ENCODE assay signal across 8 cellular contexts in genomic region chr15:74841761-74842385, GRCh38. TPM values are rescaled to one million over a fixed set of nuclear protein-coding genes. Genes with fewer than 3 reads are reported as not detected.
A peak's percentile ranks its signal among the peaks of the same experiment; 100 is the strongest.
DNase-seq lines count a peak whose midpoint lies in the region; ATAC-seq and TF ChIP-seq lines count a peak whose summit lies in the region.

No MANE protein-coding gene starts in this region.

- H3K27ac ChIP-seq in naive thymus-derived CD4-positive, alpha-beta T cell (ENCODE audit: low read depth, low read length): peak overlapping the region; percentile 79

- H3K9me3 ChIP-seq in naive thymus-derived CD4-positive, alpha-beta T cell (ENCODE audit: control insufficient read depth in 2 of 3, low read length in 3 of 3): no peaks in the 10 kb centered on the region

- peak overlapping the region; percentile 86 for H3K4me3 ChIP-seq in AG10803 (ENCODE audit: low read length)
- peak overlapping the region; percentile 86 for H3K4me3 ChIP-seq in Jurkat, Clone E6-1 (ENCODE audit: low read length)
- H3K4me3 ChIP-seq in choroid plexus epithelial cell (ENCODE audit: low read depth, low read length): peak overlapping the region; percentile 86
- H3K4me3 ChIP-seq in naive thymus-derived CD4-positive, alpha-beta T cell (ENCODE audit: low read length): peak overlapping the region; percentile 74

- intact Hi-C loops in naive thymus-derived CD4-positive, alpha-beta T cell (cut with micrococcal nuclease): loop anchor here (2.0 to 10.0 kb wide), 8 partner anchors 61 to 613 kb away; partner anchors contain the start of genes ARID3B (in 1 of the 2), C15orf39 (in 1 of the 2), PPCDC (in 1 of the 2) and SIN3A (in 1 of the 2)

- CTCF ChIA-PET in naive thymus-derived CD4-positive, alpha-beta T cell (lab: Charles Lee): interaction anchor here (0.5 to 1.9 kb wide), 6 partner anchors 52 to 67 kb away, joined by 3 to 8 read pairs (median 4); no protein-coding TSS in a partner anchor

- no peaks in the 10 kb centered on the region for H3K27me3 ChIP-seq in naive thymus-derived CD4-positive, alpha-beta T cell (ENCODE audit: control insufficient read depth in 2 of 2, insufficient read depth in 2 of 2, low read length in 2 of 2)

- TF ChIP-seq CTCF in AG10803 (conservative IDR thresholded peaks at IDR 0.05; ENCODE audit: low read length) (no peak), choroid plexus epithelial cell (conservative IDR thresholded peaks at IDR 0.05; ENCODE audit: low read depth, low read length) (no peak)

- no peaks in the 10 kb centered on the region for H3K9me3 Mint-ChIP-seq in naive thymus-derived CD4-positive, alpha-beta T cell

- H3K4me1 Mint-ChIP-seq in naive thymus-derived CD4-positive, alpha-beta T cell: peaks cover 26 to 58% (median 50%) of the 10 kb centered on the region in 7 donors

- H3K27ac Mint-ChIP-seq in naive thymus-derived CD4-positive, alpha-beta T cell: peak overlapping the region in 5 of 9 donors; percentile 12 to 95 (median 84)

- DNase-seq in AG10803 (ENCODE audit: low read depth): no peak
- DNase-seq in Jurkat, Clone E6-1 (ENCODE audit: low read depth, low spot score): no peak
- DNase-seq in choroid plexus epithelial cell (ENCODE audit: low read depth): no peak
- DNase-seq in naive thymus-derived CD4-positive, alpha-beta T cell: no peak
- DNase-seq in ecto neural progenitor cell (ENCODE audit: low spot score): no peak
- no peak for DNase-seq in NK-92 treated with Interleukin-12 subunit alpha and Interleukin-12 subunit beta, amount 100 ng/mL, for 24 hours (lab: John Stamatoyannopoulos, UW)
- DNase-seq in RPMI8226: no peak

- H3K27me3 Mint-ChIP-seq in naive thymus-derived CD4-positive, alpha-beta T cell: no peaks in the 10 kb centered on the region

- peaks cover 0 to 25% (median 3%) of the 10 kb centered on the region in 5 donors for H3K36me3 Mint-ChIP-seq in naive thymus-derived CD4-positive, alpha-beta T cell

- POLR2A ChIA-PET in naive thymus-derived CD4-positive, alpha-beta T cell (lab: Charles Lee): interaction anchor here (0.5 to 4.4 kb wide), 13 partner anchors 28 to 428 kb away, joined by 3 to 44 read pairs (median 8); partner anchors contain the start of genes FAM219B and SCAMP2

- H3K36me3 ChIP-seq in naive thymus-derived CD4-positive, alpha-beta T cell (ENCODE audit: control insufficient read depth in 2 of 3, insufficient read depth in 3 of 3, low read length in 3 of 3): peaks cover 0 to 45% (median 4%) of the 10 kb centered on the region in 3 experiments

- H3K4me1 ChIP-seq in naive thymus-derived CD4-positive, alpha-beta T cell (ENCODE audit: control insufficient read depth in 2 of 2, insufficient read depth in 2 of 2, low read length in 2 of 2): peaks cover 40 to 50% of the 10 kb centered on the region in 2 donors

- peak overlapping the region; percentile 80 to 95 (median 90) for H3K4me3 Mint-ChIP-seq in naive thymus-derived CD4-positive, alpha-beta T cell

- no peak for ATAC-seq in naive thymus-derived CD4-positive, alpha-beta T cell
- no peak for ATAC-seq in GM18517 (IDR thresholded peaks at IDR 0.05; ENCODE audit: unreplicated experiment)

RNA-seq across cellular contexts. Expression of gene ULK3, which starts 1.1 kb away (rescaled TPM):
- 91.9 TPM for polyA plus RNA-seq in Jurkat, Clone E6-1 (2012; ENCODE audit: insufficient read depth, insufficient read length)
- 100 to 1,000 TPM in 1 of 5 experiments, 10 to 100 TPM in 4; 53.2 to 106 (median 59.2) TPM for total RNA-seq in naive thymus-derived CD4-positive, alpha-beta T cell
- polyA plus RNA-seq in naive thymus-derived CD4-positive, alpha-beta T cell: 10 to 100 TPM; 15.4 to 32.8 TPM

RNA-seq across cellular contexts. Expression of gene CPLX3, which starts 15.4 kb away (rescaled TPM):
- polyA plus RNA-seq in Jurkat, Clone E6-1 (2012; ENCODE audit: insufficient read depth, insufficient read length): not detected
- under 1 TPM in 2 of 5 experiments, not detected in 3; 0.27 to 0.60 TPM for total RNA-seq in naive thymus-derived CD4-positive, alpha-beta T cell
- polyA plus RNA-seq in naive thymus-derived CD4-positive, alpha-beta T cell: not detected

RNA-seq across cellular contexts. Expression of gene LMAN1L, which starts 29.2 kb away (rescaled TPM):
- polyA plus RNA-seq in Jurkat, Clone E6-1 (2012; ENCODE audit: insufficient read depth, insufficient read length): not detected
- total RNA-seq in naive thymus-derived CD4-positive, alpha-beta T cell: 1 to 10 TPM in 4 of 5 experiments, under 1 TPM in 1; 0.35 to 2.4 (median 1.3) TPM
- not detected for polyA plus RNA-seq in naive thymus-derived CD4-positive, alpha-beta T cell

RNA-seq across cellular contexts. Expression of gene SCAMP2, which starts 31.3 kb away (rescaled TPM):
- 70.9 TPM for polyA plus RNA-seq in Jurkat, Clone E6-1 (2012; ENCODE audit: insufficient read depth, insufficient read length)
- total RNA-seq in naive thymus-derived CD4-positive, alpha-beta T cell: 100 to 1,000 TPM in 3 of 5 experiments, 10 to 100 TPM in 2; 78.9 to 130 (median 116) TPM
- 100 to 1,000 TPM; 131 to 141 TPM for polyA plus RNA-seq in naive thymus-derived CD4-positive, alpha-beta T cell

RNA-seq across cellular contexts. Expression of gene MPI, which starts 48.0 kb away (rescaled TPM):
- 61.2 TPM for polyA plus RNA-seq in Jurkat, Clone E6-1 (2012; ENCODE audit: insufficient read depth, insufficient read length)
- 10 to 100 TPM; 34.0 to 97.8 (median 80.6) TPM for total RNA-seq in naive thymus-derived CD4-positive, alpha-beta T cell
- polyA plus RNA-seq in naive thymus-derived CD4-positive, alpha-beta T cell: 10 to 100 TPM; 92.5 to 98.3 TPM
